ENCODE assay signal across 12 cellular contexts in the genomic region with DNA sequence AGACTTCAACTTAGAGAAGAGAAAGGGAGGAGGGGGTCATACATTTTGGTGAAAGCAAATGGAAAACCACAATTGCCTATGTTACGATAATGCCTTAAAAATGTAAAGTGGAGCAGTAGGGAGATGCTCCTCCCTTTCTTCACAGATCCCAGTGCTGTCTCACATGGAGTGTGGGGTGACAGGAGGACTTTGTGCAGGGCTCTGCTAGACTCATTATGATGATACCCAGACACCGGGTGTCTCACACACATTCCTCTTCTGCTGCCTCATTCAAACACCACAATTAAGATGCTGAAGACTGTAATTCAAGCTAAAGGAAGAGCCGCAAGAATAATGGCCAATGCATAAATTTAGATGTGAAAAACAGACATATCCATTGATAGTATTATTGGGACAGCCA.
DNase-seq lines count a peak whose midpoint lies in the region; ATAC-seq and TF ChIP-seq lines count a peak whose summit lies in the region.
"Had no signal": no experiment of that assay in that cellular context is flagged by ENCODE, and none has a peak within 500 bp of the region (broad histone marks: within the 10 kb centered on the region; RNA-seq: fewer than 3 reads in every experiment).

No MANE protein-coding gene starts in this region.

- H3K27me3 Mint-ChIP-seq in T-helper 17 cell: peaks cover 39% of the 10 kb centered on the region

- H2AK5ac ChIP-seq in mesenchymal stem cell (ENCODE audit: low read length, severe bottlenecking): peak overlapping the region; percentile 50

- H2AFZ ChIP-seq in SK-N-SH (ENCODE audit: low read depth) (no peak overlapping the region), mesenchymal stem cell (ENCODE audit: low read depth, low read length) (no peak overlapping the region)

- no peak overlapping the region for H3K14ac ChIP-seq in mesenchymal stem cell (ENCODE audit: low read length in 2 of 2)

- ATAC-seq in SK-N-SH treated with all-trans-retinoic acid at 6 μM for 48 hours (peak; percentile 41; the same call in 2 of the 3 replicates), upper lobe of right lung (peak; percentile 29), T-helper 17 cell (no peak)
- ATAC-seq in stimulated activated effector memory CD8-positive, alpha-beta T cell treated with anti-CD3 and anti-CD28 coated beads, Interleukin-12 subunit alpha, Interleukin-12 subunit beta, amount 100 ng/mL, for 72 hours: no peak

- peaks cover 3% of the 10 kb centered on the region for H3K9me3 Mint-ChIP-seq in stimulated activated effector memory CD8-positive, alpha-beta T cell treated with anti-CD3 and anti-CD28 coated beads, Interleukin-12 subunit alpha, Interleukin-12 subunit beta, amount 100 ng/mL, for 72 hours
- H3K9me3 Mint-ChIP-seq: activated CD4-positive, alpha-beta T cell treated with anti-CD3 and anti-CD28 coated beads, Interleukin-2, amount 10 ng/mL, durations not matched to agents 24 days and 14 days had no signal

- H3K36me3 ChIP-seq in SK-N-SH (replicated peaks in 1 of 2; ENCODE audit: control insufficient read depth in 1 of 2, insufficient read depth in 2 of 2, low read length in 1 of 2): no peaks in the 10 kb centered on the region
- no peaks in the 10 kb centered on the region for H3K36me3 ChIP-seq in mesenchymal stem cell (ENCODE audit: control insufficient read depth in 1 of 2, insufficient read depth in 2 of 2, low read depth in 1 of 2, low read length in 2 of 2)
- H3K36me3 ChIP-seq in upper lobe of right lung: no peaks in the 10 kb centered on the region
- H3K36me3 ChIP-seq: thyroid gland had no signal

- H3K9me3 ChIP-seq in SK-N-SH (no peaks in the 10 kb centered on the region), mesenchymal stem cell (ENCODE audit: control insufficient read depth, low read length) (no peaks in the 10 kb centered on the region), upper lobe of right lung (no peaks in the 10 kb centered on the region), T-helper 17 cell (ENCODE audit: control insufficient read depth, low read length, poor library complexity, severe bottlenecking) (no peaks in the 10 kb centered on the region)
- H3K9me3 ChIP-seq: thyroid gland had no signal

- H3K4me2 ChIP-seq in SK-N-SH: no peak overlapping the region
- H3K4me2 ChIP-seq in mesenchymal stem cell (ENCODE audit: low read length, poor library complexity, severe bottlenecking): no peak overlapping the region

- CTCF ChIA-PET in SK-N-SH (lab: Yijun Ruan, JAX): interaction anchor here (1.2 to 1.6 kb wide), 2 partner anchors 44 to 159 kb away, joined by 3 to 6 read pairs; no protein-coding TSS in a partner anchor

- no peak overlapping the region for H2BK120ac ChIP-seq in mesenchymal stem cell (ENCODE audit: low read depth, low read length)

- no peaks in the 10 kb centered on the region for H3F3A ChIP-seq in SK-N-SH (replicated peaks; ENCODE audit: insufficient read depth)

- TF ChIP-seq RAD21 in SK-N-SH (IDR thresholded peaks at IDR 0.05; ENCODE audit: low read length): no peak

- no peak overlapping the region for H3K4me3 Mint-ChIP-seq in T-helper 17 cell
- H3K4me3 Mint-ChIP-seq in stimulated activated effector memory CD8-positive, alpha-beta T cell treated with anti-CD3 and anti-CD28 coated beads, Interleukin-12 subunit alpha, Interleukin-12 subunit beta, amount 100 ng/mL, for 72 hours: no peak overlapping the region
- H3K4me3 Mint-ChIP-seq: activated CD4-positive, alpha-beta T cell treated with anti-CD3 and anti-CD28 coated beads, Interleukin-2, amount 10 ng/mL, durations not matched to agents 24 days and 14 days had no signal

- H4K8ac ChIP-seq in mesenchymal stem cell (ENCODE audit: low read length): no peak overlapping the region

- H3K79me2 ChIP-seq in SK-N-SH (ENCODE audit: insufficient read depth): no peaks in the 10 kb centered on the region

- no peaks in the 10 kb centered on the region for H3K36me3 Mint-ChIP-seq in T-helper 17 cell (ENCODE audit: low read depth)
- H3K36me3 Mint-ChIP-seq in stimulated activated effector memory CD8-positive, alpha-beta T cell treated with anti-CD3 and anti-CD28 coated beads, Interleukin-12 subunit alpha, Interleukin-12 subunit beta, amount 100 ng/mL, for 72 hours: no peaks in the 10 kb centered on the region

- H3K23ac ChIP-seq in mesenchymal stem cell (ENCODE audit: low read length in 2 of 2): no peak overlapping the region

- H3K27me3 ChIP-seq in SK-N-SH (ENCODE audit: insufficient read depth) (no peaks in the 10 kb centered on the region), mesenchymal stem cell (ENCODE audit: control insufficient read depth in 1 of 2, insufficient read depth in 1 of 2, low read length in 2 of 2) (no peaks in the 10 kb centered on the region), upper lobe of right lung (no peaks in the 10 kb centered on the region)
- H3K27me3 ChIP-seq: thyroid gland had no signal

- no peak overlapping the region for H3K4ac ChIP-seq in mesenchymal stem cell (ENCODE audit: low read depth in 1 of 2, low read length in 2 of 2)

- H3K4me3 ChIP-seq in SK-N-SH (ENCODE audit: low read depth in 2 of 2, low read length in 1 of 2) (no peak overlapping the region), choroid plexus epithelial cell (ENCODE audit: low read depth, low read length) (no peak overlapping the region), mesenchymal stem cell (ENCODE audit: insufficient read depth in 1 of 2, low read depth in 1 of 2, low read length in 2 of 2) (no peak overlapping the region), upper lobe of right lung (no peak overlapping the region)
- H3K4me3 ChIP-seq: lung, thyroid gland had no signal

- 87% methylated on average over 3 of the region's 3 CpGs for whole genome bisulfite sequencing in SK-N-SH (ENCODE audit: low lambda C conversion rate)
- 28% methylated on average over 2 of the region's 3 CpGs for WGBS in mesenchymal stem cell

- DNase-seq in SK-N-SH: no peak
- DNase-seq in choroid plexus epithelial cell (ENCODE audit: low read depth): peak; percentile 53
- peak; percentile 75 for DNase-seq in mesenchymal stem cell
- no peak for DNase-seq in upper lobe of right lung
- no peak for DNase-seq in T-helper 17 cell
- DNase-seq in stimulated activated effector memory CD8-positive, alpha-beta T cell treated with anti-CD3 and anti-CD28 coated beads, Interleukin-12 subunit alpha, Interleukin-12 subunit beta, amount 100 ng/mL, for 72 hours (ENCODE audit: low spot score in 2 of 2): no peak
- no peak for DNase-seq in NCI-H2029 treated with DMSO at 0.1 percent for 48 hours (lab: John Stamatoyannopoulos, UW)
- DNase-seq: activated CD4-positive, alpha-beta T cell treated with anti-CD3 and anti-CD28 coated beads, Interleukin-2, amount 10 ng/mL, durations not matched to agents 24 days and 14 days; NCI-H774 had no signal

- H3K27ac ChIP-seq in SK-N-SH (ENCODE audit: low read depth in 2 of 2, low read length in 1 of 2) (no peak overlapping the region; a peak in 1 of 4 replicates), mesenchymal stem cell (ENCODE audit: low read length, poor library complexity, severe bottlenecking) (peak overlapping the region; percentile 18), upper lobe of right lung (no peak overlapping the region)

- H3K27ac Mint-ChIP-seq in T-helper 17 cell: no peak overlapping the region
- no peak overlapping the region for H3K27ac Mint-ChIP-seq in stimulated activated effector memory CD8-positive, alpha-beta T cell treated with anti-CD3 and anti-CD28 coated beads, Interleukin-12 subunit alpha, Interleukin-12 subunit beta, amount 100 ng/mL, for 72 hours
- H3K27ac Mint-ChIP-seq: activated CD4-positive, alpha-beta T cell treated with anti-CD3 and anti-CD28 coated beads, Interleukin-2, amount 10 ng/mL, durations not matched to agents 24 days and 14 days had no signal

- peaks cover 5% of the 10 kb centered on the region for H3K79me1 ChIP-seq in mesenchymal stem cell (replicated peaks; ENCODE audit: low read length, poor library complexity, severe bottlenecking)

- no peak for TF ChIP-seq EP300 in SK-N-SH (IDR thresholded peaks at IDR 0.05; ENCODE audit: borderline replicate concordance in 1 of 2, low read depth in 1 of 2, low read length in 1 of 2)

- no peak overlapping the region for H2BK15ac ChIP-seq in mesenchymal stem cell (ENCODE audit: low read depth, poor library complexity, severe bottlenecking)

- H3K4me1 ChIP-seq in SK-N-SH (ENCODE audit: control insufficient read depth in 1 of 2, insufficient read depth in 2 of 2, low read depth in 1 of 2, low read length in 1 of 2): peaks cover 5 to 26% of the 10 kb centered on the region in 2 experiments; a peak in 3 of 4 replicates
- H3K4me1 ChIP-seq in mesenchymal stem cell (ENCODE audit: control insufficient read depth, insufficient read depth, low read depth, low read length): no peaks in the 10 kb centered on the region
- peaks cover 40% of the 10 kb centered on the region for H3K4me1 ChIP-seq in upper lobe of right lung

- intact Hi-C loops in upper lobe of right lung (cut with DNase I): no loop called here

- POLR2A ChIA-PET in SK-N-SH (lab: Yijun Ruan, JAX): no interaction called here

- no peak overlapping the region for H2BK5ac ChIP-seq in mesenchymal stem cell (ENCODE audit: low read depth, low read length, poor library complexity, severe bottlenecking)

- no peak for TF ChIP-seq CTCF in SK-N-SH (IDR thresholded peaks at IDR 0.05)
- no peak for TF ChIP-seq CTCF in choroid plexus epithelial cell (conservative IDR thresholded peaks at IDR 0.05; ENCODE audit: low read depth, low read length)
- TF ChIP-seq CTCF in upper lobe of right lung (IDR thresholded peaks at IDR 0.05): no peak

- no peaks in the 10 kb centered on the region for H3K4me1 Mint-ChIP-seq in T-helper 17 cell
- H3K4me1 Mint-ChIP-seq in stimulated activated effector memory CD8-positive, alpha-beta T cell treated with anti-CD3 and anti-CD28 coated beads, Interleukin-12 subunit alpha, Interleukin-12 subunit beta, amount 100 ng/mL, for 72 hours: no peaks in the 10 kb centered on the region
- H3K4me1 Mint-ChIP-seq: activated CD4-positive, alpha-beta T cell treated with anti-CD3 and anti-CD28 coated beads, Interleukin-2, amount 10 ng/mL, durations not matched to agents 24 days and 14 days had no signal

- no peak overlapping the region for H3K9ac ChIP-seq in SK-N-SH
- H3K9ac ChIP-seq in mesenchymal stem cell (ENCODE audit: low read length): no peak overlapping the region

- peak overlapping the region; percentile 28 to 77 for H3K18ac ChIP-seq in mesenchymal stem cell (ENCODE audit: low read depth in 1 of 2, low read length in 2 of 2)

- no peaks in the 10 kb centered on the region for H3K9me2 ChIP-seq in SK-N-SH

- H2BK12ac ChIP-seq in mesenchymal stem cell (ENCODE audit: low read length in 2 of 2): no peak overlapping the region

- no peaks in the 10 kb centered on the region for H4K20me1 ChIP-seq in SK-N-SH (ENCODE audit: insufficient read depth)

- no peak overlapping the region for H4K91ac ChIP-seq in mesenchymal stem cell (ENCODE audit: low read length)

TF ChIP-seq in SK-N-SH treated with all-trans-retinoic acid at 6 μM for 48 hours, 23 proteins besides CTCF, POLR2A, EP300 and RAD21 (continues in another document):
- TF ChIP-seq ISL1 (CRISPR knock-in tag; IDR thresholded peaks at IDR 0.05): no peak
- TF ChIP-seq ZC3H10 (CRISPR knock-in tag; IDR thresholded peaks at IDR 0.05): no peak
- no peak for TF ChIP-seq SNAI2 (CRISPR knock-in tag; IDR thresholded peaks at IDR 0.05)

TF ChIP-seq in SK-N-SH, 30 proteins besides CTCF, POLR2A, EP300 and RAD21 (continues in another document):
- TF ChIP-seq SMC3 (IDR thresholded peaks at IDR 0.05; ENCODE audit: low read depth, low read length): no peak
- no peak for TF ChIP-seq EZH2phosphoT487 (IDR thresholded peaks at IDR 0.05; ENCODE audit: borderline replicate concordance, low read depth)
- no peak for TF ChIP-seq YY1 (IDR thresholded peaks at IDR 0.05; ENCODE audit: low read depth)

Comparison
In these comparisons a context has a peak if more than half of its experiments do, and no peak if none do; other contexts are left out.
1. ATAC-seq: peak in SK-N-SH treated with all-trans-retinoic acid at 6 μM for 48 hours (single experiment) and upper lobe of right lung (single experiment); none in T-helper 17 cell (single experiment) and stimulated activated effector memory CD8-positive, alpha-beta T cell treated with anti-CD3 and anti-CD28 coated beads, Interleukin-12 subunit alpha, Interleukin-12 subunit beta, amount 100 ng/mL, for 72 hours (single experiment).
2. DNase-seq: peak in choroid plexus epithelial cell (single experiment) and mesenchymal stem cell (single experiment); none in SK-N-SH (single experiment), upper lobe of right lung (single experiment), T-helper 17 cell (0 of 3), stimulated activated effector memory CD8-positive, alpha-beta T cell treated with anti-CD3 and anti-CD28 coated beads, Interleukin-12 subunit alpha, Interleukin-12 subunit beta, amount 100 ng/mL, for 72 hours (0 of 2) and NCI-H2029 treated with DMSO at 0.1 percent for 48 hours (single experiment).